1 cellular context compared by ENCODE assay signal in the genomic region with DNA sequence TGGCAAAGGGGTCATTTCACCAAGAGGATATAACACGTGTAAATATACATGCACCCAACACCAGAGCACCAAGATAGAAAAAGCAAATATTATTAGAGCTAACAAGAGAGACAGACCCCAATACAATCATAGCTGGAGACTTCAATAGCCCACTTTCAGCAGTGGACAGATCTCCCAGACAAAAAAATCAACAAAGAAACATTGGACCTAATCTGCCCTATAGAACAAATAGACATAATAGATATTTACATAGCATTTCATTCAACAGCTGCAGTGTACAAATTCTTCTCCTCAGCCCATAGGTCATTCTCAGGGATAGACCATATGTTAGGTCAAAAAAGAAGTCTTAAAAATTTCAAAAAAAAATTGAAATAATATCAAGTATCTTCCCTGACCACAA.
TF ChIP-seq lines count a peak whose summit lies in the region.

No MANE protein-coding gene starts in this region.

TF ChIP-seq in HepG2, 621 proteins besides CTCF, POLR2A, EP300 and RAD21 (continued from another document and continues in another):
- TF ChIP-seq, protein P1, sequence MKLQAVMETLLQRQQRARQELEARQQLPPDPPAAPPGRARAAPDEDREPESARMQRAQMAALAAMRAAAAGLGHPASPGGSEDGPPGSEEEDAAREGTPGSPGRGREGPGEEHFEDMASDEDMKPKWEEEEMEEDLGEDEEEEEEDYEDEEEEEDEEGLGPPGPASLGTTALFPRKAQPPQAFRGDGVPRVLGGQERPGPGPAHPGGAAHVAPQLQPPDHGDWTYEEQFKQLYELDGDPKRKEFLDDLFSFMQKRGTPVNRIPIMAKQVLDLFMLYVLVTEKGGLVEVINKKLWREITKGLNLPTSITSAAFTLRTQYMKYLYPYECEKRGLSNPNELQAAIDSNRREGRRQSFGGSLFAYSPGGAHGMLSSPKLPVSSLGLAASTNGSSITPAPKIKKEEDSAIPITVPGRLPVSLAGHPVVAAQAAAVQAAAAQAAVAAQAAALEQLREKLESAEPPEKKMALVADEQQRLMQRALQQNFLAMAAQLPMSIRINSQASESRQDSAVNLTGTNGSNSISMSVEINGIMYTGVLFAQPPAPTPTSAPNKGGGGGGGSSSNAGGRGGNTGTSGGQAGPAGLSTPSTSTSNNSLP (IDR thresholded peaks at IDR 0.05; ENCODE audit: low read depth, low read length), result peak; percentile 86
- TF ChIP-seq TBX3 (IDR thresholded peaks at IDR 0.05; ENCODE audit: borderline replicate concordance) (peak; percentile 96), ZBTB20 (CRISPR knock-in tag; IDR thresholded peaks at IDR 0.05; ENCODE audit: borderline replicate concordance, low read depth) (peak; percentile 88), GFI1 (CRISPR knock-in tag; IDR thresholded peaks at IDR 0.05; ENCODE audit: borderline replicate concordance) (0 out of 2 replicates have a peak, but pooled peaks have one; percentile 36), CBX5 (CRISPR knock-in tag; IDR thresholded peaks at IDR 0.05; ENCODE audit: borderline replicate concordance) (no peak), RARA (CRISPR knock-in tag; IDR thresholded peaks at IDR 0.05) (peak; percentile 67), STAT5B (CRISPR knock-in tag; IDR thresholded peaks at IDR 0.05) (no peak), NFIC (IDR thresholded peaks at IDR 0.05; ENCODE audit: low read length) (0 out of 2 replicates have a peak, but pooled peaks have one; percentile 46), KLF15 (CRISPR knock-in tag; IDR thresholded peaks at IDR 0.05; ENCODE audit: borderline replicate concordance) (no peak), SOX13 (IDR thresholded peaks at IDR 0.05) (peak; percentile 35; the same call in 1 of the 2 replicates), SOX13 (CRISPR knock-in tag; conservative IDR thresholded peaks at IDR 0.05 in 1 of 2, IDR thresholded peaks at IDR 0.05 in 1 of 2) (peak in 1 of 2 experiments; percentile 88; a peak in 2 of 4 replicates), NR2F6 (IDR thresholded peaks at IDR 0.05) (peak; percentile 79), NR2F6 (CRISPR knock-in tag; IDR thresholded peaks at IDR 0.05) (peak; percentile 66; the same call in 1 of the 2 replicates), HDAC2 (CRISPR knock-in tag; IDR thresholded peaks at IDR 0.05) (peak; percentile 32; the same call in 1 of the 2 replicates), SIX1 (CRISPR knock-in tag; IDR thresholded peaks at IDR 0.05; ENCODE audit: borderline replicate concordance) (peak; percentile 39; the same call in 1 of the 2 replicates), FOXA1 (IDR thresholded peaks at IDR 0.05) (peak; percentile 91), FOXA1 (CRISPR knock-in tag; IDR thresholded peaks at IDR 0.05) (peak; percentile 81), ZNF772 (CRISPR knock-in tag; IDR thresholded peaks at IDR 0.05) (no peak), ZNF264 (CRISPR knock-in tag; IDR thresholded peaks at IDR 0.05) (no peak), ISL2 (CRISPR knock-in tag; IDR thresholded peaks at IDR 0.05) (peak; percentile 87), ZNF788 (CRISPR knock-in tag; IDR thresholded peaks at IDR 0.05; ENCODE audit: borderline replicate concordance) (no peak), ZNF367 (CRISPR knock-in tag; IDR thresholded peaks at IDR 0.05; ENCODE audit: borderline replicate concordance) (no peak), BRD4 (CRISPR knock-in tag; IDR thresholded peaks at IDR 0.05) (no peak), NCOR1 (IDR thresholded peaks at IDR 0.05; ENCODE audit: borderline replicate concordance, low read length) (peak; percentile 40; the same call in 1 of the 2 replicates), HDAC1 (CRISPR knock-in tag; IDR thresholded peaks at IDR 0.05) (0 out of 2 replicates have a peak, but pooled peaks have one; percentile 19), NCOA2 (CRISPR knock-in tag; IDR thresholded peaks at IDR 0.05) (peak; percentile 63), FOXK2 (IDR thresholded peaks at IDR 0.05) (peak; percentile 63; the same call in 1 of the 2 replicates), NFATC3 (CRISPR knock-in tag; IDR thresholded peaks at IDR 0.05) (no peak), FOXA3 (CRISPR knock-in tag; IDR thresholded peaks at IDR 0.05) (peak; percentile 67), BHLHE40 (IDR thresholded peaks at IDR 0.05; ENCODE audit: low read length) (no peak)
- TF ChIP-seq, protein P2, sequence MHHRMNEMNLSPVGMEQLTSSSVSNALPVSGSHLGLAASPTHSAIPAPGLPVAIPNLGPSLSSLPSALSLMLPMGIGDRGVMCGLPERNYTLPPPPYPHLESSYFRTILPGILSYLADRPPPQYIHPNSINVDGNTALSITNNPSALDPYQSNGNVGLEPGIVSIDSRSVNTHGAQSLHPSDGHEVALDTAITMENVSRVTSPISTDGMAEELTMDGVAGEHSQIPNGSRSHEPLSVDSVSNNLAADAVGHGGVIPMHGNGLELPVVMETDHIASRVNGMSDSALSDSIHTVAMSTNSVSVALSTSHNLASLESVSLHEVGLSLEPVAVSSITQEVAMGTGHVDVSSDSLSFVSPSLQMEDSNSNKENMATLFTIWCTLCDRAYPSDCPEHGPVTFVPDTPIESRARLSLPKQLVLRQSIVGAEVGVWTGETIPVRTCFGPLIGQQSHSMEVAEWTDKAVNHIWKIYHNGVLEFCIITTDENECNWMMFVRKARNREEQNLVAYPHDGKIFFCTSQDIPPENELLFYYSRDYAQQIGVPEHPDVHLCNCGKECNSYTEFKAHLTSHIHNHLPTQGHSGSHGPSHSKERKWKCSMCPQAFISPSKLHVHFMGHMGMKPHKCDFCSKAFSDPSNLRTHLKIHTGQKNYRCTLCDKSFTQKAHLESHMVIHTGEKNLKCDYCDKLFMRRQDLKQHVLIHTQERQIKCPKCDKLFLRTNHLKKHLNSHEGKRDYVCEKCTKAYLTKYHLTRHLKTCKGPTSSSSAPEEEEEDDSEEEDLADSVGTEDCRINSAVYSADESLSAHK (CRISPR knock-in tag; IDR thresholded peaks at IDR 0.05; ENCODE audit: borderline replicate concordance), result no peak
- TF ChIP-seq, protein P3, sequence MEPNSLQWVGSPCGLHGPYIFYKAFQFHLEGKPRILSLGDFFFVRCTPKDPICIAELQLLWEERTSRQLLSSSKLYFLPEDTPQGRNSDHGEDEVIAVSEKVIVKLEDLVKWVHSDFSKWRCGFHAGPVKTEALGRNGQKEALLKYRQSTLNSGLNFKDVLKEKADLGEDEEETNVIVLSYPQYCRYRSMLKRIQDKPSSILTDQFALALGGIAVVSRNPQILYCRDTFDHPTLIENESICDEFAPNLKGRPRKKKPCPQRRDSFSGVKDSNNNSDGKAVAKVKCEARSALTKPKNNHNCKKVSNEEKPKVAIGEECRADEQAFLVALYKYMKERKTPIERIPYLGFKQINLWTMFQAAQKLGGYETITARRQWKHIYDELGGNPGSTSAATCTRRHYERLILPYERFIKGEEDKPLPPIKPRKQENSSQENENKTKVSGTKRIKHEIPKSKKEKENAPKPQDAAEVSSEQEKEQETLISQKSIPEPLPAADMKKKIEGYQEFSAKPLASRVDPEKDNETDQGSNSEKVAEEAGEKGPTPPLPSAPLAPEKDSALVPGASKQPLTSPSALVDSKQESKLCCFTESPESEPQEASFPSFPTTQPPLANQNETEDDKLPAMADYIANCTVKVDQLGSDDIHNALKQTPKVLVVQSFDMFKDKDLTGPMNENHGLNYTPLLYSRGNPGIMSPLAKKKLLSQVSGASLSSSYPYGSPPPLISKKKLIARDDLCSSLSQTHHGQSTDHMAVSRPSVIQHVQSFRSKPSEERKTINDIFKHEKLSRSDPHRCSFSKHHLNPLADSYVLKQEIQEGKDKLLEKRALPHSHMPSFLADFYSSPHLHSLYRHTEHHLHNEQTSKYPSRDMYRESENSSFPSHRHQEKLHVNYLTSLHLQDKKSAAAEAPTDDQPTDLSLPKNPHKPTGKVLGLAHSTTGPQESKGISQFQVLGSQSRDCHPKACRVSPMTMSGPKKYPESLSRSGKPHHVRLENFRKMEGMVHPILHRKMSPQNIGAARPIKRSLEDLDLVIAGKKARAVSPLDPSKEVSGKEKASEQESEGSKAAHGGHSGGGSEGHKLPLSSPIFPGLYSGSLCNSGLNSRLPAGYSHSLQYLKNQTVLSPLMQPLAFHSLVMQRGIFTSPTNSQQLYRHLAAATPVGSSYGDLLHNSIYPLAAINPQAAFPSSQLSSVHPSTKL (CRISPR knock-in tag; IDR thresholded peaks at IDR 0.05), result peak; percentile 63; the same call in 1 of the 2 replicates
- TF ChIP-seq, protein P4, sequence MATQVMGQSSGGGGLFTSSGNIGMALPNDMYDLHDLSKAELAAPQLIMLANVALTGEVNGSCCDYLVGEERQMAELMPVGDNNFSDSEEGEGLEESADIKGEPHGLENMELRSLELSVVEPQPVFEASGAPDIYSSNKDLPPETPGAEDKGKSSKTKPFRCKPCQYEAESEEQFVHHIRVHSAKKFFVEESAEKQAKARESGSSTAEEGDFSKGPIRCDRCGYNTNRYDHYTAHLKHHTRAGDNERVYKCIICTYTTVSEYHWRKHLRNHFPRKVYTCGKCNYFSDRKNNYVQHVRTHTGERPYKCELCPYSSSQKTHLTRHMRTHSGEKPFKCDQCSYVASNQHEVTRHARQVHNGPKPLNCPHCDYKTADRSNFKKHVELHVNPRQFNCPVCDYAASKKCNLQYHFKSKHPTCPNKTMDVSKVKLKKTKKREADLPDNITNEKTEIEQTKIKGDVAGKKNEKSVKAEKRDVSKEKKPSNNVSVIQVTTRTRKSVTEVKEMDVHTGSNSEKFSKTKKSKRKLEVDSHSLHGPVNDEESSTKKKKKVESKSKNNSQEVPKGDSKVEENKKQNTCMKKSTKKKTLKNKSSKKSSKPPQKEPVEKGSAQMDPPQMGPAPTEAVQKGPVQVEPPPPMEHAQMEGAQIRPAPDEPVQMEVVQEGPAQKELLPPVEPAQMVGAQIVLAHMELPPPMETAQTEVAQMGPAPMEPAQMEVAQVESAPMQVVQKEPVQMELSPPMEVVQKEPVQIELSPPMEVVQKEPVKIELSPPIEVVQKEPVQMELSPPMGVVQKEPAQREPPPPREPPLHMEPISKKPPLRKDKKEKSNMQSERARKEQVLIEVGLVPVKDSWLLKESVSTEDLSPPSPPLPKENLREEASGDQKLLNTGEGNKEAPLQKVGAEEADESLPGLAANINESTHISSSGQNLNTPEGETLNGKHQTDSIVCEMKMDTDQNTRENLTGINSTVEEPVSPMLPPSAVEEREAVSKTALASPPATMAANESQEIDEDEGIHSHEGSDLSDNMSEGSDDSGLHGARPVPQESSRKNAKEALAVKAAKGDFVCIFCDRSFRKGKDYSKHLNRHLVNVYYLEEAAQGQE (IDR thresholded peaks at IDR 0.05; ENCODE audit: borderline replicate concordance in 1 of 2, low read depth in 1 of 2, low read length in 2 of 2), result peak in 1 of 2 experiments; percentile 85; a peak in 2 of 4 replicates
- TF ChIP-seq, protein P5, sequence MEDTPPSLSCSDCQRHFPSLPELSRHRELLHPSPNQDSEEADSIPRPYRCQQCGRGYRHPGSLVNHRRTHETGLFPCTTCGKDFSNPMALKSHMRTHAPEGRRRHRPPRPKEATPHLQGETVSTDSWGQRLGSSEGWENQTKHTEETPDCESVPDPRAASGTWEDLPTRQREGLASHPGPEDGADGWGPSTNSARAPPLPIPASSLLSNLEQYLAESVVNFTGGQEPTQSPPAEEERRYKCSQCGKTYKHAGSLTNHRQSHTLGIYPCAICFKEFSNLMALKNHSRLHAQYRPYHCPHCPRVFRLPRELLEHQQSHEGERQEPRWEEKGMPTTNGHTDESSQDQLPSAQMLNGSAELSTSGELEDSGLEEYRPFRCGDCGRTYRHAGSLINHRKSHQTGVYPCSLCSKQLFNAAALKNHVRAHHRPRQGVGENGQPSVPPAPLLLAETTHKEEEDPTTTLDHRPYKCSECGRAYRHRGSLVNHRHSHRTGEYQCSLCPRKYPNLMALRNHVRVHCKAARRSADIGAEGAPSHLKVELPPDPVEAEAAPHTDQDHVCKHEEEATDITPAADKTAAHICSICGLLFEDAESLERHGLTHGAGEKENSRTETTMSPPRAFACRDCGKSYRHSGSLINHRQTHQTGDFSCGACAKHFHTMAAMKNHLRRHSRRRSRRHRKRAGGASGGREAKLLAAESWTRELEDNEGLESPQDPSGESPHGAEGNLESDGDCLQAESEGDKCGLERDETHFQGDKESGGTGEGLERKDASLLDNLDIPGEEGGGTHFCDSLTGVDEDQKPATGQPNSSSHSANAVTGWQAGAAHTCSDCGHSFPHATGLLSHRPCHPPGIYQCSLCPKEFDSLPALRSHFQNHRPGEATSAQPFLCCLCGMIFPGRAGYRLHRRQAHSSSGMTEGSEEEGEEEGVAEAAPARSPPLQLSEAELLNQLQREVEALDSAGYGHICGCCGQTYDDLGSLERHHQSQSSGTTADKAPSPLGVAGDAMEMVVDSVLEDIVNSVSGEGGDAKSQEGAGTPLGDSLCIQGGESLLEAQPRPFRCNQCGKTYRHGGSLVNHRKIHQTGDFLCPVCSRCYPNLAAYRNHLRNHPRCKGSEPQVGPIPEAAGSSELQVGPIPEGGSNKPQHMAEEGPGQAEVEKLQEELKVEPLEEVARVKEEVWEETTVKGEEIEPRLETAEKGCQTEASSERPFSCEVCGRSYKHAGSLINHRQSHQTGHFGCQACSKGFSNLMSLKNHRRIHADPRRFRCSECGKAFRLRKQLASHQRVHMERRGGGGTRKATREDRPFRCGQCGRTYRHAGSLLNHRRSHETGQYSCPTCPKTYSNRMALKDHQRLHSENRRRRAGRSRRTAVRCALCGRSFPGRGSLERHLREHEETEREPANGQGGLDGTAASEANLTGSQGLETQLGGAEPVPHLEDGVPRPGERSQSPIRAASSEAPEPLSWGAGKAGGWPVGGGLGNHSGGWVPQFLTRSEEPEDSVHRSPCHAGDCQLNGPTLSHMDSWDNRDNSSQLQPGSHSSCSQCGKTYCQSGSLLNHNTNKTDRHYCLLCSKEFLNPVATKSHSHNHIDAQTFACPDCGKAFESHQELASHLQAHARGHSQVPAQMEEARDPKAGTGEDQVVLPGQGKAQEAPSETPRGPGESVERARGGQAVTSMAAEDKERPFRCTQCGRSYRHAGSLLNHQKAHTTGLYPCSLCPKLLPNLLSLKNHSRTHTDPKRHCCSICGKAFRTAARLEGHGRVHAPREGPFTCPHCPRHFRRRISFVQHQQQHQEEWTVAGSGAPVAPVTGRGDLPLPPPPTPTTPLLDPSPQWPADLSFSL (CRISPR knock-in tag; IDR thresholded peaks at IDR 0.05), result no peak
- TF ChIP-seq, protein P6, sequence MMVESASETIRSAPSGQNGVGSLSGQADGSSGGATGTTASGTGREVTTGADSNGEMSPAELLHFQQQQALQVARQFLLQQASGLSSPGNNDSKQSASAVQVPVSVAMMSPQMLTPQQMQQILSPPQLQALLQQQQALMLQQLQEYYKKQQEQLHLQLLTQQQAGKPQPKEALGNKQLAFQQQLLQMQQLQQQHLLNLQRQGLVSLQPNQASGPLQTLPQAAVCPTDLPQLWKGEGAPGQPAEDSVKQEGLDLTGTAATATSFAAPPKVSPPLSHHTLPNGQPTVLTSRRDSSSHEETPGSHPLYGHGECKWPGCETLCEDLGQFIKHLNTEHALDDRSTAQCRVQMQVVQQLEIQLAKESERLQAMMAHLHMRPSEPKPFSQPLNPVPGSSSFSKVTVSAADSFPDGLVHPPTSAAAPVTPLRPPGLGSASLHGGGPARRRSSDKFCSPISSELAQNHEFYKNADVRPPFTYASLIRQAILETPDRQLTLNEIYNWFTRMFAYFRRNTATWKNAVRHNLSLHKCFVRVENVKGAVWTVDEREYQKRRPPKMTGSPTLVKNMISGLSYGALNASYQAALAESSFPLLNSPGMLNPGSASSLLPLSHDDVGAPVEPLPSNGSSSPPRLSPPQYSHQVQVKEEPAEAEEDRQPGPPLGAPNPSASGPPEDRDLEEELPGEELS (CRISPR knock-in tag; IDR thresholded peaks at IDR 0.05), result peak; percentile 46; the same call in 1 of the 2 replicates
- TF ChIP-seq, protein P7, sequence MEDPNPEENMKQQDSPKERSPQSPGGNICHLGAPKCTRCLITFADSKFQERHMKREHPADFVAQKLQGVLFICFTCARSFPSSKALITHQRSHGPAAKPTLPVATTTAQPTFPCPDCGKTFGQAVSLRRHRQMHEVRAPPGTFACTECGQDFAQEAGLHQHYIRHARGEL (CRISPR knock-in tag; IDR thresholded peaks at IDR 0.05), result no peak
